In the genomic region with DNA sequence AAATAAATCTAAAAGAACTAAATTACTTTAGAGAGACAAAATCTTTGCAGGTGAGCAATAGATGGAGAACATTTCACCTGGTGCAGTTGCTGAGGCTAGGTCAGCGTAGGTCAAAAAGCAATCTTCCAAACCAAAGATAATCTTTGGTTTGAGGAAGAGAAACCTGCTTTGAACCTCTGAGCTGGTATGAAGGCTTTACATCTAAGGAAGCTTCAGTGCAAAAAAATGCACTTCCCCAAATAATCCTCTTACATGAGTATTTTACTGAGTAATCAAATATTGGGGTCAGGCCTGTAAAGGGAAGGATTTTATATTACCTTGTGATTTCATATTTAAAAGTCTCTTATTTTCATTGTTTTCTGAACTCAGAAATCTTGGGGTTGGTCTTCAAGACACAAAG, we compare ENCODE assay signal across 9 cellular contexts.
"Had no signal": no experiment of that assay in that cellular context is flagged by ENCODE, and none has a peak within 500 bp of the region (broad histone marks: within the 10 kb centered on the region; RNA-seq: fewer than 3 reads in every experiment).

No MANE protein-coding gene starts in this region.

- ATAC-seq: heart right ventricle, left lung had no signal

- H3K27ac ChIP-seq: adrenal gland, esophagus squamous epithelium, heart right ventricle, left lung had no signal

- H3K36me3 ChIP-seq: adrenal gland, esophagus squamous epithelium, heart right ventricle, left lung had no signal

- H3K9me3 ChIP-seq: adrenal gland, esophagus squamous epithelium had no signal

- H3K4me1 ChIP-seq: adrenal gland, esophagus squamous epithelium, heart right ventricle, left lung had no signal

- DNase-seq: activated CD4-positive, alpha-beta T cell treated with anti-CD3 and anti-CD28 coated beads, Interleukin-2, amount 50 U/mL, for 1 hour; activated naive CD4-positive, alpha-beta T cell treated with anti-CD3 and anti-CD28 coated beads, Interleukin-2, amount 50 U/mL, for 16 hours; adrenal gland; esophagus squamous epithelium; foreskin fibroblast; heart right ventricle; left lung; mesenchymal stem cell; stimulated activated CD4-positive, alpha-beta T cell treated with anti-CD3 and anti-CD28 coated beads, Interleukin-4, amount 100 ng/mL, for 24 hours had no signal

- H3K4me3 ChIP-seq: adrenal gland, esophagus squamous epithelium, heart right ventricle, left lung had no signal

- H3K27me3 ChIP-seq: adrenal gland, esophagus squamous epithelium, heart right ventricle, left lung had no signal
